ENCODE assay signal across 18 cellular contexts in the genomic region with DNA sequence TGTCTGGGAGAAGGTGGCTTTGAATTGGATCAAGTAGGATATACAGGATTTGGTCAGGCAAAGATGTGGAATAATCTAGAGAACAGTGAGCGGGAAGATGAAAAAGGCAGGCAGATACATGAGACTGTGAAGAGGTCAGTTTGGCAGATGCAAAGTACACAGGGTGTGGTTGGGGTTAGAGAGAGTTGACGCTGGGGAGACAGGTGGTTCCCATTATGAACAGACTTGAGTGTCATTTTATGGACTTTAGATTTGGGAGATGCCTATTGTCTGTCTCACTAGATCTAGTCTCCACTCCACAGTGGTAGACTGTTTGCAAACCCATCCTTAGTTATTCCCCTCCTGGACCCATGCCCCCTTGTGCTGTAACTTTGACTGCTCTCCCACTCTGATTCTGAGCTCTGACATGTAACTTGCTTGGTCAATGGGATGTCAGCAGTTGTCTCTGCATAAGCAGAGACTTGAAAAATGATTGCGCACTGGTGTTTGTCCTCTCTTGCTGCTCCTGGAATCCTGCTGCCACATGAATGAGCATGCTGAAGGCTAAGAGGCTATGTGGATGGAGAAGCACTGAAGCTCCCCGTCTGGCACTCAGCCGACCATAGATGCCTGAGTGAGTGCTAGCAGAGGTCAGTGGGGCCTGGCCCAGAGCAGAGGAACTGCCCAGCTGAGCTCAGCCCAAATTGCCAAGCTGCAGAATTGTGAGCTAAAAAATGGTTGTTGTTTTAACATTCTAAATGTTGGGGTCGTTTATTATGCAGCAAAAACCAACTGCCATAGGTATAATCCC.
A peak's percentile ranks its signal among the peaks of the same experiment; 100 is the strongest.
DNase-seq lines count a peak whose midpoint lies in the region; ATAC-seq, FAIRE-seq and TF ChIP-seq lines count a peak whose summit lies in the region.
"Had no signal": no experiment of that assay in that cellular context is flagged by ENCODE, and none has a peak within 500 bp of the region (broad histone marks: within the 10 kb centered on the region; RNA-seq: fewer than 3 reads in every experiment).

No MANE protein-coding gene starts in this region.

- H3K9me1 ChIP-seq in keratinocyte (ENCODE audit: control insufficient read depth, extremely low read depth, insufficient read depth, low read length), result peaks cover 5% of the 10 kb centered on the region

- TF ChIP-seq RAD21 in A549 (conservative IDR thresholded peaks at IDR 0.05 in 1 of 2, IDR thresholded peaks at IDR 0.05 in 1 of 2), result no peak

- H3K4me1 ChIP-seq in A549 (peaks cover 8% of the 10 kb centered on the region; the same call in 1 of the 3 replicates), keratinocyte (ENCODE audit: control insufficient read depth, extremely low read depth, insufficient read depth, low read length) (peaks cover 34% of the 10 kb centered on the region)

- dilution Hi-C loops in keratinocyte (cut with MboI; ENCODE audit: extremely low pct_ligation_motif_present, low sequenced_read_pairs), result no loop called here

- H2AFZ ChIP-seq in keratinocyte (ENCODE audit: control insufficient read depth, low read length), result no peak overlapping the region

- H3K4me2 ChIP-seq in A549 (peak overlapping the region; percentile 43; the same call in 2 of the 3 replicates), keratinocyte (ENCODE audit: control insufficient read depth, extremely low read depth, insufficient read depth, low read depth, low read length) (peak overlapping the region; percentile 72)
- H3K4me2 ChIP-seq: BLaER1 had no signal

- FAIRE-seq in A549 (lab: Jason Lieb, UNC) (no peak), keratinocyte (lab: Jason Lieb, UNC) (peak; percentile 62), GM12891 (lab: Jason Lieb, UNC) (no peak)

- DNase-seq in A549 (ENCODE audit: low read depth in 1 of 2, low spot score in 1 of 2), result no peak
- DNase-seq in GM03348 (ENCODE audit: low spot score), result peak; percentile 50
- DNase-seq in RWPE1 (ENCODE audit: low spot score), result no peak
- DNase-seq in keratinocyte (ENCODE audit: low read depth, low spot score), result no peak
- no peak for DNase-seq in KG1 (lab: John Stamatoyannopoulos, UW)
- no peak for DNase-seq in GM12891 (ENCODE audit: insufficient read length, low spot score)
- no peak for DNase-seq in brain microvascular endothelial cell
- DNase-seq in left lobe of liver (ENCODE audit: low spot score), result no peak
- DNase-seq: activated T-cell treated with anti-CD3 and anti-CD28 coated beads, Interleukin-2, amount 50 U/mL, for 24 hours; DMS53; hippocampal formation; IMR-90; left lung; NCI-H2171 treated with DMSO at 0.1 percent for 48 hours; upper lobe of right lung had no signal

- TF ChIP-seq POLR2A in A549 (IDR thresholded peaks at IDR 0.05; ENCODE audit: low read length) (no peak), GM12891 (IDR thresholded peaks at IDR 0.05; ENCODE audit: low read depth, low read length) (no peak)

- no peaks in the 10 kb centered on the region for H3K36me3 ChIP-seq in keratinocyte (ENCODE audit: control insufficient read depth in 2 of 2, extremely low read depth in 1 of 2, insufficient read depth in 2 of 2, low read length in 2 of 2)
- no peaks in the 10 kb centered on the region for H3K36me3 ChIP-seq in brain microvascular endothelial cell (replicated peaks)
- H3K36me3 ChIP-seq: BLaER1, left lung, right lobe of liver, upper lobe of right lung had no signal

- POLR2A ChIA-PET in A549 (lab: Yijun Ruan, JAX), result no interaction called here
- POLR2A ChIA-PET in RWPE1 (lab: Yijun Ruan, JAX; ENCODE audit: low non-redundant PET), result no interaction called here

- H3K27me3 ChIP-seq in keratinocyte (ENCODE audit: control insufficient read depth, extremely low read depth, insufficient read depth, low read length) (peaks cover 3% of the 10 kb centered on the region), brain microvascular endothelial cell (replicated peaks) (no peaks in the 10 kb centered on the region)
- H3K27me3 ChIP-seq: BLaER1, left lung, right lobe of liver, upper lobe of right lung had no signal

- H3K4me3 ChIP-seq in A549 (no peak overlapping the region), keratinocyte (ENCODE audit: control insufficient read depth in 2 of 3, extremely low read depth in 1 of 3, insufficient read depth in 2 of 3, low read depth in 1 of 3, low read length in 3 of 3) (no peak overlapping the region), brain microvascular endothelial cell (ENCODE audit: low read depth, low read length) (no peak overlapping the region)
- H3K4me3 ChIP-seq: BLaER1, left lung, right lobe of liver, SK-N-MC, upper lobe of right lung had no signal

- H3K9me3 ChIP-seq in A549 (no peaks in the 10 kb centered on the region), keratinocyte (ENCODE audit: control insufficient read depth, low read depth, low read length) (no peaks in the 10 kb centered on the region)
- H3K9me3 ChIP-seq: BLaER1, left lung, right lobe of liver, upper lobe of right lung had no signal

- no peak overlapping the region for H3K9ac ChIP-seq in keratinocyte (ENCODE audit: control insufficient read depth, extremely low read depth, insufficient read depth, low read length)
- H3K9ac ChIP-seq: BLaER1 had no signal

- H3K27ac ChIP-seq in A549 (no peak overlapping the region), RWPE1 (peak overlapping the region; percentile 69), keratinocyte (ENCODE audit: control insufficient read depth, insufficient read depth, low read length) (no peak overlapping the region), brain microvascular endothelial cell (no peak overlapping the region)
- H3K27ac ChIP-seq: BLaER1, left lung, right lobe of liver, SK-N-MC, upper lobe of right lung had no signal

- TF ChIP-seq EP300 in A549 (IDR thresholded peaks at IDR 0.05), result no peak

- in situ Hi-C loops in brain microvascular endothelial cell (cut with HindIII; ENCODE audit: low pct_ligation_motif_present, low sequenced_read_pairs), result no loop called here

- CTCF ChIA-PET in A549 (lab: Yijun Ruan, JAX) (no interaction called here), RWPE1 (lab: Yijun Ruan, JAX) (interaction anchor here (0.6 kb wide), 1 partner anchor 8 kb away, joined by 3 read pairs; no protein-coding TSS in a partner anchor)

- WGBS in A549 (ENCODE audit: missing lambda C conversion rate), result 37% methylated on average over 4 of the region's 6 CpGs

- TF ChIP-seq CTCF in A549 (IDR thresholded peaks at IDR 0.05) (no peak), RWPE1 (conservative IDR thresholded peaks at IDR 0.05; ENCODE audit: low read depth) (no peak), keratinocyte (optimal IDR thresholded peaks at IDR 0.05 in 1 of 3, IDR thresholded peaks at IDR 0.05 in 1 of 3, conservative IDR thresholded peaks at IDR 0.05 in 1 of 3; ENCODE audit: extremely low read depth in 1 of 3, insufficient read depth in 2 of 3, low read length in 3 of 3) (no peak), brain microvascular endothelial cell (IDR thresholded peaks at IDR 0.05; ENCODE audit: low read depth, low read length, missing control alignments) (no peak)

- no peaks in the 10 kb centered on the region for H4K20me1 ChIP-seq in keratinocyte (ENCODE audit: control insufficient read depth, extremely low read depth, insufficient read depth, low read length)
- H4K20me1 ChIP-seq: BLaER1 had no signal

- H3K79me2 ChIP-seq in keratinocyte (ENCODE audit: control insufficient read depth, insufficient read depth, low read length), result no peaks in the 10 kb centered on the region

- ATAC-seq in A549 (no peak), left lobe of liver (no peak)
- ATAC-seq: left lung had no signal

TF ChIP-seq in A549, 52 proteins besides CTCF, POLR2A, EP300 and RAD21 (continues in another document):
- TF ChIP-seq, protein P1, sequence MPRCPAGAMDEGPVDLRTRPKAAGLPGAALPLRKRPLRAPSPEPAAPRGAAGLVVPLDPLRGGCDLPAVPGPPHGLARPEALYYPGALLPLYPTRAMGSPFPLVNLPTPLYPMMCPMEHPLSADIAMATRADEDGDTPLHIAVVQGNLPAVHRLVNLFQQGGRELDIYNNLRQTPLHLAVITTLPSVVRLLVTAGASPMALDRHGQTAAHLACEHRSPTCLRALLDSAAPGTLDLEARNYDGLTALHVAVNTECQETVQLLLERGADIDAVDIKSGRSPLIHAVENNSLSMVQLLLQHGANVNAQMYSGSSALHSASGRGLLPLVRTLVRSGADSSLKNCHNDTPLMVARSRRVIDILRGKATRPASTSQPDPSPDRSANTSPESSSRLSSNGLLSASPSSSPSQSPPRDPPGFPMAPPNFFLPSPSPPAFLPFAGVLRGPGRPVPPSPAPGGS (IDR thresholded peaks at IDR 0.05), result no peak
- TF ChIP-seq ZSCAN20 (CRISPR knock-in tag; IDR thresholded peaks at IDR 0.05), result no peak
- no peak for TF ChIP-seq ZFP36 (IDR thresholded peaks at IDR 0.05; ENCODE audit: borderline replicate concordance, partially characterized antibody)
- TF ChIP-seq, protein P2, sequence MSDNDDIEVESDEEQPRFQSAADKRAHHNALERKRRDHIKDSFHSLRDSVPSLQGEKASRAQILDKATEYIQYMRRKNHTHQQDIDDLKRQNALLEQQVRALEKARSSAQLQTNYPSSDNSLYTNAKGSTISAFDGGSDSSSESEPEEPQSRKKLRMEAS (IDR thresholded peaks at IDR 0.05), result no peak
- no peak for TF ChIP-seq KDM5A (IDR thresholded peaks at IDR 0.05)
- TF ChIP-seq PHF8 (IDR thresholded peaks at IDR 0.05; ENCODE audit: borderline replicate concordance, low read depth), result no peak

TF ChIP-seq in GM12891, 5 proteins besides CTCF, POLR2A, EP300 and RAD21:
- no peak for TF ChIP-seq PAX5 (IDR thresholded peaks at IDR 0.05; ENCODE audit: insufficient read depth, low read length, severe bottlenecking)
- TF ChIP-seq POLR2AphosphoS5 (IDR thresholded peaks at IDR 0.05; ENCODE audit: low read depth, low read length), result no peak
- TF ChIP-seq POU2F2 (IDR thresholded peaks at IDR 0.05; ENCODE audit: low read depth, low read length), result no peak
- TF ChIP-seq SPI1 (IDR thresholded peaks at IDR 0.05; ENCODE audit: low read depth, low read length), result no peak
- no peak for TF ChIP-seq TAF1 (IDR thresholded peaks at IDR 0.05; ENCODE audit: low read depth, low read length)
TF ChIP-seq in GM12891: peak in this region for 0.
